13 cellular contexts compared by ENCODE assay signal in genomic region chr13:110443633-110444225, GRCh38.
DNase-seq lines count a peak whose midpoint lies in the region; ATAC-seq and TF ChIP-seq lines count a peak whose summit lies in the region.
"Had no signal": no experiment of that assay in that cellular context is flagged by ENCODE, and none has a peak within 500 bp of the region (broad histone marks: within the 10 kb centered on the region; RNA-seq: fewer than 3 reads in every experiment).

No MANE protein-coding gene starts in this region.

- peaks cover 24% of the 10 kb centered on the region for H3K27me3 Mint-ChIP-seq in endothelial cell (ENCODE audit: unreplicated experiment)

- H3K4me3 Mint-ChIP-seq in endothelial cell (ENCODE audit: unreplicated experiment) = no peak overlapping the region
- H3K4me3 Mint-ChIP-seq: IgD-negative memory B cell had no signal

- peak; percentile 1 for ATAC-seq in Right ventricle myocardium inferior
- ATAC-seq in HG03521 (IDR thresholded peaks at IDR 0.05; ENCODE audit: unreplicated experiment) = peak; percentile 11
- ATAC-seq in left cardiac atrium = peak; percentile 10 to 12

- H3K9me3 Mint-ChIP-seq in endothelial cell (ENCODE audit: unreplicated experiment) = no peaks in the 10 kb centered on the region
- H3K9me3 Mint-ChIP-seq: IgD-negative memory B cell had no signal

- TF ChIP-seq CTCF in endothelial cell (IDR thresholded peaks at IDR 0.05; ENCODE audit: unreplicated experiment) = no peak

- intact Hi-C loops in Right ventricle myocardium inferior (cut with DNase I) = loop anchor here (5.0 kb wide), 1 partner anchor 221 kb away; no protein-coding TSS in a partner anchor
- intact Hi-C loops in cardiac septum (cut with DNase I) = loop anchor here (2.0 kb wide), 1 partner anchor 221 kb away; no protein-coding TSS in a partner anchor
- intact Hi-C loops in left cardiac atrium (cut with DNase I) = no loop called here

- no peaks in the 10 kb centered on the region for H3K4me1 Mint-ChIP-seq in endothelial cell (ENCODE audit: unreplicated experiment)

- DNase-seq in Right ventricle myocardium inferior (ENCODE audit: missing footprints) (no peak), cardiac septum (ENCODE audit: low spot score) (no peak), left cardiac atrium (no peak), endothelial cell (ENCODE audit: low spot score) (no peak), iPS-NIHi7 (ENCODE audit: extremely low spot score) (no peak), GM19238 (ENCODE audit: insufficient read length, low spot score) (no peak), T-helper 2 cell (no peak)
- DNase-seq: activated T-cell treated with anti-CD3 and anti-CD28 coated beads, Interleukin-2, amount 50 U/mL, for 48 hours; NCI-H187; occipital lobe; upper lobe of left lung had no signal

- H3K27ac Mint-ChIP-seq in endothelial cell (ENCODE audit: unreplicated experiment) = no peak overlapping the region
- H3K27ac Mint-ChIP-seq: IgD-negative memory B cell had no signal

- peaks cover 66% of the 10 kb centered on the region for H3K36me3 Mint-ChIP-seq in endothelial cell (ENCODE audit: low read depth, unreplicated experiment)
- H3K36me3 Mint-ChIP-seq: IgD-negative memory B cell had no signal

Comparison
In these comparisons a context has a peak if more than half of its experiments do, and no peak if none do; other contexts are left out.
1. intact Hi-C loops: an anchor here in Right ventricle myocardium inferior (5.0 kb wide) and cardiac septum (2.0 kb wide); none called in left cardiac atrium.